In the genomic region with DNA sequence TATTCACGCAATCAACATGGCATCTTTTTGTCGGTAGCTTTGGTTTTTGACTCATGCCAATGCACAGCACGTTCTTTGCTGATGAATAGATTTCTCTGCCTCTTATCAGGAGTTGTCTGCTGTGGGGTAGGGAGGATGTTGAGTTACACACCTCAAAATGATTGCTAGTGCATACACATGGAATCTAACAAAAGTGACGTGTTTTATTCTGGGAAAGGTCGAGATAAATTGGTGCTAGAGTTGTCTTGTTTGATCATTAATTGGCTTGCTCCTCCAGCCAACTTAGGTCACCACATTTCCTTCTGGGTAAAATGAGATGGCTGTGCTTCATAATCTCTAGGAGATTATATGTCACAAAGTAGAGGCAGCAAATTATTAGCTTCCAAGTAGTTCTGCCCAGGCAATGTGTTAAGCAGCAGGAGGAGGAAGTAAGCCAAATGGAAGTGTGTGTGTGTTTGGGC, we compare ENCODE assay signal across 10 cellular contexts. TPM values are rescaled to one million over a fixed set of nuclear protein-coding genes. Genes with fewer than 3 reads are reported as not detected.
DNase-seq lines count a peak whose midpoint lies in the region; TF ChIP-seq lines count a peak whose summit lies in the region.
"Had no signal": no experiment of that assay in that cellular context is flagged by ENCODE, and none has a peak within 500 bp of the region (broad histone marks: within the 10 kb centered on the region; RNA-seq: fewer than 3 reads in every experiment).

No MANE protein-coding gene starts in this region.

- H2BK12ac ChIP-seq in trophoblast cell (ENCODE audit: low read length) = no peak overlapping the region

- H3K27ac ChIP-seq in Karpas-422 (ENCODE audit: low read length) (peak overlapping the region; percentile 73), dorsolateral prefrontal cortex (peak overlapping the region in 32 of 59 donors; percentile 3 to 77 (median 45)), trophoblast cell (ENCODE audit: low read depth, low read length) (peak overlapping the region; percentile 7)

- H2BK120ac ChIP-seq in trophoblast cell (ENCODE audit: insufficient read depth, low read length, poor library complexity) = no peak overlapping the region

- no peak overlapping the region for H4K8ac ChIP-seq in trophoblast cell (ENCODE audit: low read depth, low read length)

- H3K79me1 ChIP-seq in trophoblast cell (ENCODE audit: low read length) = peaks cover 8% of the 10 kb centered on the region

- H3K4me3 ChIP-seq in Karpas-422 (ENCODE audit: low read length) (peak overlapping the region; percentile 31; the same call in 1 of the 2 replicates), dorsolateral prefrontal cortex (peak overlapping the region in 1 of 59 donors; percentile 16), trophoblast cell (ENCODE audit: low read depth, low read length) (no peak overlapping the region)

- H3K79me2 ChIP-seq in Karpas-422 (ENCODE audit: low read length) = peaks cover 85% of the 10 kb centered on the region
- peaks cover 16% of the 10 kb centered on the region for H3K79me2 ChIP-seq in trophoblast cell (ENCODE audit: control insufficient read depth, insufficient read depth, low read length, poor library complexity)

- no peak overlapping the region for H3K23ac ChIP-seq in trophoblast cell (ENCODE audit: low read length)

- H3K27me3 ChIP-seq in Karpas-422 (ENCODE audit: low read length) = no peaks in the 10 kb centered on the region
- peaks cover 0 to 92% (median 41%) of the 10 kb centered on the region in 45 donors for H3K27me3 ChIP-seq in dorsolateral prefrontal cortex
- no peaks in the 10 kb centered on the region for H3K27me3 ChIP-seq in trophoblast cell (ENCODE audit: insufficient read depth, low read length)

- H4K91ac ChIP-seq in trophoblast cell (ENCODE audit: low read depth, low read length) = no peak overlapping the region

- no peak overlapping the region for H2AFZ ChIP-seq in Karpas-422 (ENCODE audit: low read length)
- H2AFZ ChIP-seq in trophoblast cell (ENCODE audit: insufficient read depth, low read length, poor library complexity) = no peak overlapping the region

- H3K9me2 ChIP-seq in Karpas-422 (replicated peaks; ENCODE audit: insufficient read depth, low read length) = no peaks in the 10 kb centered on the region

- peak overlapping the region; percentile 40 for H3K9ac ChIP-seq in Karpas-422 (ENCODE audit: low read length)
- no peak overlapping the region for H3K9ac ChIP-seq in trophoblast cell (ENCODE audit: low read length)

- no peak overlapping the region for H2BK5ac ChIP-seq in trophoblast cell (ENCODE audit: low read depth, low read length, poor library complexity)

- intact Hi-C loops in dorsolateral prefrontal cortex (cut with DNase I) = loop anchor here in 1 of 2 donors (5.0 kb wide), 1 partner anchor 40 kb away; the partner anchor contains the start of genes OFD1 and TRAPPC2

- H3K4me1 ChIP-seq in Karpas-422 (ENCODE audit: low read length) (peaks cover 85% of the 10 kb centered on the region), trophoblast cell (ENCODE audit: control insufficient read depth in 1 of 2, insufficient read depth in 2 of 2, low read length in 2 of 2) (peaks cover 7 to 12% of the 10 kb centered on the region in 2 experiments)

- H2AK5ac ChIP-seq in trophoblast cell (ENCODE audit: low read length) = no peak overlapping the region

- H3K9me3 ChIP-seq in Karpas-422 (ENCODE audit: low read length) (no peaks in the 10 kb centered on the region), trophoblast cell (ENCODE audit: insufficient read depth, low read depth, low read length) (no peaks in the 10 kb centered on the region)

- peak overlapping the region; percentile 75 for H3K4me2 ChIP-seq in Karpas-422 (ENCODE audit: low read depth, low read length, poor library complexity, severe bottlenecking)
- H3K4me2 ChIP-seq in trophoblast cell (ENCODE audit: low read length) = no peak overlapping the region

- DNase-seq in G401 (ENCODE audit: low spot score) (peak; percentile 11), Karpas-422 (no peak), dorsolateral prefrontal cortex (no peak), trophoblast cell (peak in 1 of 2 donors; percentile 70), NCI-H1694 treated with DMSO at 0.1 percent for 48 hours (lab: John Stamatoyannopoulos, UW) (no peak), LoVo (ENCODE audit: low spot score) (no peak), dedifferentiated amniotic fluid mesenchymal stem cell (ENCODE audit: extremely low spot score) (no peak)
- DNase-seq: activated CD8-positive, alpha-beta memory T cell treated with anti-CD3 and anti-CD28 coated beads, Interleukin-2, amount 50 U/mL, for 48 hours; GF-D8; NCI-H2227 treated with DMSO at 0.1 percent for 48 hours had no signal

- H3K4ac ChIP-seq in trophoblast cell (ENCODE audit: low read depth, low read length) = no peak overlapping the region

- H3K18ac ChIP-seq in trophoblast cell (ENCODE audit: low read length) = no peak overlapping the region

- no peak overlapping the region for H4K12ac ChIP-seq in trophoblast cell (ENCODE audit: low read depth, low read length)

- WGBS in trophoblast cell (ENCODE audit: extremely low coverage, insufficient coverage, insufficient read length) = no CpG with 5 or more reads among the region's 5 CpGs

- peaks cover 20% of the 10 kb centered on the region for H4K20me1 ChIP-seq in Karpas-422 (ENCODE audit: insufficient read depth, low read depth, low read length)

- H3K14ac ChIP-seq in trophoblast cell (ENCODE audit: low read length) = no peak overlapping the region

- in situ Hi-C loops in G401 (cut with HindIII; ENCODE audit: low sequenced_read_pairs) = no loop called here

- H3K36me3 ChIP-seq in Karpas-422 (ENCODE audit: insufficient read depth, low read length) (0 out of 2 replicates have a peak, but pooled peaks cover 2% of the 10 kb centered on the region), trophoblast cell (ENCODE audit: control insufficient read depth in 1 of 2, insufficient read depth in 2 of 2, low read length in 2 of 2) (peaks cover 0 to 3% of the 10 kb centered on the region in 2 experiments)

- TF ChIP-seq CTCF in dorsolateral prefrontal cortex (IDR thresholded peaks at IDR 0.05 in 54 of 56, conservative IDR thresholded peaks at IDR 0.05 in 2 of 56; ENCODE audit: low read depth in 1 of 56, partially characterized antibody in 56 of 56) = no peak

RNA-seq across cellular contexts. Expression of gene RAB9A, which starts 3.9 kb away (rescaled TPM):
- 62.5 and 92.6 TPM in 2 replicates for total RNA-seq in G401 (2014; rRNA removed; shearing (Covaris generic))
- total RNA-seq in Karpas-422 (2014; rRNA removed; shearing (Covaris generic); ENCODE audit: low replicate concordance) = 56.6 and 59.3 TPM in 2 replicates
- 10 to 100 TPM; 13.0 to 40.7 (median 25.0) TPM for total RNA-seq in dorsolateral prefrontal cortex
- polyA plus RNA-seq in trophoblast cell (2013) = 78.2 and 82.7 TPM in 2 replicates

RNA-seq across cellular contexts. Expression of gene TCEANC, which starts 39.9 kb away (rescaled TPM):
- 0.81 and 2.3 TPM in 2 replicates for total RNA-seq in G401 (2014; rRNA removed; shearing (Covaris generic))
- 3.4 and 4.3 TPM in 2 replicates for total RNA-seq in Karpas-422 (2014; rRNA removed; shearing (Covaris generic); ENCODE audit: low replicate concordance)
- total RNA-seq in dorsolateral prefrontal cortex = 10 to 100 TPM in 41 of 120 experiments, 1 to 10 TPM in 79; 4.4 to 17.2 (median 8.8) TPM
- polyA plus RNA-seq in trophoblast cell (2013) = 1.7 and 1.8 TPM in 2 replicates

RNA-seq across cellular contexts. Expression of gene TRAPPC2, which starts 41.6 kb away (rescaled TPM):
- total RNA-seq in G401 (2014; rRNA removed; shearing (Covaris generic)) = 17.2 and 17.6 TPM in 2 replicates
- total RNA-seq in Karpas-422 (2014; rRNA removed; shearing (Covaris generic); ENCODE audit: low replicate concordance) = 29.5 and 60.5 TPM in 2 replicates
- total RNA-seq in dorsolateral prefrontal cortex = 10 to 100 TPM; 17.2 to 38.9 (median 28.2) TPM
- polyA plus RNA-seq in trophoblast cell (2013) = 8.8 and 9.2 TPM in 2 replicates

RNA-seq across cellular contexts. Expression of gene OFD1, which starts 41.7 kb away (rescaled TPM):
- 17.0 and 26.9 TPM in 2 replicates for total RNA-seq in G401 (2014; rRNA removed; shearing (Covaris generic))
- total RNA-seq in Karpas-422 (2014; rRNA removed; shearing (Covaris generic); ENCODE audit: low replicate concordance) = 68.4 and 76.3 TPM in 2 replicates
- 10 to 100 TPM; 15.1 to 51.5 (median 29.7) TPM for total RNA-seq in dorsolateral prefrontal cortex
- 35.8 and 38.2 TPM in 2 replicates for polyA plus RNA-seq in trophoblast cell (2013)

Comparison
In these comparisons a context has a peak if more than half of its experiments do, and no peak if none do; other contexts are left out.
1. H3K27ac ChIP-seq: peak in every context shown above with its lines; median percentile 73 in Karpas-422; 45 in dorsolateral prefrontal cortex; 7 in trophoblast cell.